28 cellular contexts compared by ENCODE assay signal in the genomic region with DNA sequence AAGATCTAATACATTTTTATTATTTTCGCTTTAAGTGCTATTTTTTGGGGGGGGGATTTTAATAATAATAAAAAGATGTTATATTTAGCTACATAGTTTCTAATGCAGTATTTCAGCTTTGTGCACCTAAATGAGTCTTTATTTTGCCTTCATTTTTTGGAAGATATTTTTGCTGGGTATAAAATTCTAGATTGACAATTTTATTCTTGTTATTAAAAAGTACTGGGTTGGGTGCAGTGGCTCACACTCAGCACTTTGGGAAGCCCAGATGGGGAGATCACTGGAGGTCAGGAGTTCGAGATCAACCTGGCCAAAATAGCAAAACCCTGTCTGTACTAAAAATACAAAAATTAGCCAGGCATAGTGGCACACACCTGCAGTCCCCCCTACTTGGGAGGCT.
"Had no signal": no experiment of that assay in that cellular context is flagged by ENCODE, and none has a peak within 500 bp of the region (broad histone marks: within the 10 kb centered on the region; RNA-seq: fewer than 3 reads in every experiment).

No MANE protein-coding gene starts in this region.

- H3K4me3 ChIP-seq: colonic mucosa, coronary artery, dorsolateral prefrontal cortex, esophagus muscularis mucosa, esophagus squamous epithelium, gastrocnemius medialis, gastroesophageal sphincter, heart left ventricle, heart right ventricle had no signal

- H3K4me1 ChIP-seq: colonic mucosa, esophagus muscularis mucosa, esophagus squamous epithelium, foreskin keratinocyte, gastrocnemius medialis, gastroesophageal sphincter, heart left ventricle, heart right ventricle had no signal

- H3K36me3 ChIP-seq: colonic mucosa, esophagus muscularis mucosa, esophagus squamous epithelium, gastrocnemius medialis, gastroesophageal sphincter, heart left ventricle, heart right ventricle had no signal

- H3K27ac ChIP-seq: colonic mucosa, coronary artery, dorsolateral prefrontal cortex, epithelial cell of prostate, esophagus muscularis mucosa, esophagus squamous epithelium, foreskin keratinocyte, gastrocnemius medialis, gastroesophageal sphincter, heart left ventricle, heart right ventricle had no signal

- DNase-seq: colonic mucosa; cortex of kidney; dermis blood vessel endothelial cell; dorsolateral prefrontal cortex; effector CD4-positive, alpha-beta T cell; effector CD8-positive, alpha-beta T cell; effector memory CD4-positive, alpha-beta T cell; effector memory CD8-positive, alpha-beta T cell; endodermal cell; erythroblast; esophagus squamous epithelium; foreskin fibroblast; foreskin keratinocyte; foreskin melanocyte; gastrocnemius medialis; glutamatergic neuron; head of caudate nucleus; heart left ventricle; heart right ventricle had no signal

- FAIRE-seq: colon, endometrium, endothelial cell of umbilical vein, frontal cortex had no signal

- ATAC-seq: effector memory CD8-positive, alpha-beta T cell; esophagus mucosa; foreskin keratinocyte; gastrocnemius medialis; gastroesophageal sphincter; heart left ventricle; heart right ventricle had no signal

- H3K27me3 ChIP-seq: colonic mucosa, esophagus muscularis mucosa, esophagus squamous epithelium, foreskin keratinocyte, gastrocnemius medialis, gastroesophageal sphincter, heart left ventricle, heart right ventricle had no signal

- H3K9me3 ChIP-seq: colonic mucosa, gastrocnemius medialis had no signal
